8 cellular contexts compared by ENCODE assay signal in genomic region chr19:1884291-1884718, GRCh38. TPM values are rescaled to one million over a fixed set of nuclear protein-coding genes. Genes with fewer than 3 reads are reported as not detected.
DNase-seq lines count a peak whose midpoint lies in the region; ATAC-seq and TF ChIP-seq lines count a peak whose summit lies in the region.

No MANE protein-coding gene starts in this region.

- peak overlapping the region; percentile 99 for H3K4me3 Mint-ChIP-seq in CD4-positive, alpha-beta T cell
- peak overlapping the region; percentile 92 for H3K4me3 Mint-ChIP-seq in dendritic cell treated with granulocyte-macrophage colony-stimulating factor and Interleukin-4, amounts not matched to agents 40 ng/mL and 50 ng/mL, for 4 days
- peak overlapping the region; percentile 99 for H3K4me3 Mint-ChIP-seq in nephron progenitor cell

- H3K27ac Mint-ChIP-seq in CD4-positive, alpha-beta T cell, result peak overlapping the region; percentile 100
- H3K27ac Mint-ChIP-seq in dendritic cell treated with granulocyte-macrophage colony-stimulating factor and Interleukin-4, amounts not matched to agents 40 ng/mL and 50 ng/mL, for 4 days, result peak overlapping the region; percentile 84
- peak overlapping the region; percentile 91 for H3K27ac Mint-ChIP-seq in nephron progenitor cell

- POLR2A ChIA-PET in CD4-positive, alpha-beta T cell (lab: Charles Lee), result interaction anchor here (1.0 to 3.0 kb wide), 7 partner anchors 8 to 58 kb away, joined by 3 to 29 read pairs (median 9); no protein-coding TSS in a partner anchor
- POLR2A ChIA-PET in RWPE1 (lab: Yijun Ruan, JAX; ENCODE audit: low non-redundant PET), result interaction anchor here (1.0 kb wide), 1 partner anchor 8 kb away, joined by 3 read pairs; no protein-coding TSS in a partner anchor

- peaks cover 33% of the 10 kb centered on the region for H3K36me3 Mint-ChIP-seq in CD4-positive, alpha-beta T cell (ENCODE audit: low read depth)
- H3K36me3 Mint-ChIP-seq in dendritic cell treated with granulocyte-macrophage colony-stimulating factor and Interleukin-4, amounts not matched to agents 40 ng/mL and 50 ng/mL, for 4 days (ENCODE audit: low read depth), result peaks cover 52% of the 10 kb centered on the region
- H3K36me3 Mint-ChIP-seq in nephron progenitor cell (ENCODE audit: low read depth), result no peaks in the 10 kb centered on the region

- H3K27me3 ChIP-seq in CD4-positive, alpha-beta T cell (ENCODE audit: control insufficient read depth, insufficient read depth, low read length), result no peaks in the 10 kb centered on the region

- H3K9me3 ChIP-seq in CD4-positive, alpha-beta T cell (ENCODE audit: control insufficient read depth, low read length), result no peaks in the 10 kb centered on the region

- TF ChIP-seq CTCF in CD4-positive, alpha-beta T cell (IDR thresholded peaks at IDR 0.05), result no peak
- TF ChIP-seq CTCF in RWPE1 (conservative IDR thresholded peaks at IDR 0.05; ENCODE audit: low read depth), result no peak
- TF ChIP-seq CTCF in nephron progenitor cell (IDR thresholded peaks at IDR 0.05), result no peak
- no peak for TF ChIP-seq CTCF in GM10266 (IDR thresholded peaks at IDR 0.05; ENCODE audit: control insufficient read depth, insufficient read depth, low read depth, missing control alignments)

- H3K27me3 Mint-ChIP-seq in CD4-positive, alpha-beta T cell, result no peaks in the 10 kb centered on the region
- H3K27me3 Mint-ChIP-seq in dendritic cell treated with granulocyte-macrophage colony-stimulating factor and Interleukin-4, amounts not matched to agents 40 ng/mL and 50 ng/mL, for 4 days, result no peaks in the 10 kb centered on the region
- H3K27me3 Mint-ChIP-seq in nephron progenitor cell (ENCODE audit: low read depth, poor library complexity), result peaks cover 12% of the 10 kb centered on the region

- H3K27ac ChIP-seq in CD4-positive, alpha-beta T cell (ENCODE audit: low read depth, low read length), result peak overlapping the region; percentile 94
- peak overlapping the region; percentile 82 for H3K27ac ChIP-seq in RWPE1

- peak in 2 of 10 experiments; percentile 34 to 70 for DNase-seq in CD4-positive, alpha-beta T cell
- no peak for DNase-seq in RWPE1 (ENCODE audit: low spot score)
- no peak for DNase-seq in nephron progenitor cell
- DNase-seq in nucleus accumbens (lab: John Stamatoyannopoulos, UW), result no peak
- DNase-seq in GM10266 (ENCODE audit: extremely low spot score), result no peak
- DNase-seq in SIG-M5 treated with dmso at 0.1 percent for 504 hours (lab: John Stamatoyannopoulos, UW; ENCODE audit: unreplicated experiment), result no peak
- no peak for DNase-seq in amygdala (lab: John Stamatoyannopoulos, UW)

- no peaks in the 10 kb centered on the region for H3K9me3 Mint-ChIP-seq in CD4-positive, alpha-beta T cell
- H3K9me3 Mint-ChIP-seq in dendritic cell treated with granulocyte-macrophage colony-stimulating factor and Interleukin-4, amounts not matched to agents 40 ng/mL and 50 ng/mL, for 4 days, result no peaks in the 10 kb centered on the region
- H3K9me3 Mint-ChIP-seq in nephron progenitor cell, result no peaks in the 10 kb centered on the region

- peaks cover 40% of the 10 kb centered on the region for H3K4me1 Mint-ChIP-seq in CD4-positive, alpha-beta T cell (ENCODE audit: low read depth)
- peaks cover 50% of the 10 kb centered on the region for H3K4me1 Mint-ChIP-seq in dendritic cell treated with granulocyte-macrophage colony-stimulating factor and Interleukin-4, amounts not matched to agents 40 ng/mL and 50 ng/mL, for 4 days (ENCODE audit: low read depth)
- peaks cover 37% of the 10 kb centered on the region for H3K4me1 Mint-ChIP-seq in nephron progenitor cell

- CTCF ChIA-PET in CD4-positive, alpha-beta T cell (lab: Charles Lee), result interaction anchor here (1.4 to 3.0 kb wide), 2 partner anchors 12 to 45 kb away, joined by 3 to 12 read pairs; no protein-coding TSS in a partner anchor
- CTCF ChIA-PET in RWPE1 (lab: Yijun Ruan, JAX), result interaction anchor here (0.9 to 1.7 kb wide), 2 partner anchors 8 to 20 kb away, joined by 3 to 5 read pairs; no protein-coding TSS in a partner anchor

- intact Hi-C loops in CD4-positive, alpha-beta T cell (cut with DNase I, micrococcal nuclease), result loop anchor here in 1 of 2 experiments (5.0 kb wide), 1 partner anchor 203 kb away; no protein-coding TSS in a partner anchor
- intact Hi-C loops in dendritic cell treated with granulocyte-macrophage colony-stimulating factor and Interleukin-4, amounts not matched to agents 40 ng/mL and 50 ng/mL, for 4 days (cut with micrococcal nuclease), result loop anchor here (10.0 kb wide), 1 partner anchor 130 kb away; the partner anchor contains the start of gene BTBD2

- peak; percentile 8 for ATAC-seq in CD4-positive, alpha-beta T cell (ENCODE audit: poor library complexity)

RNA-seq across cellular contexts. Expression of gene ABHD17A, which starts 1.0 kb away (rescaled TPM):
- 100 to 1,000 TPM; 156 to 172 TPM for total RNA-seq in CD4-positive, alpha-beta T cell

RNA-seq across cellular contexts. Expression of gene ADAT3, which starts 20.9 kb away (rescaled TPM):
- 1 to 10 TPM; 7.9 to 8.2 TPM for total RNA-seq in CD4-positive, alpha-beta T cell

RNA-seq across cellular contexts. Expression of gene SCAMP4, which starts 20.9 kb away (rescaled TPM):
- total RNA-seq in CD4-positive, alpha-beta T cell, result 10 to 100 TPM; 12.7 to 15.4 TPM

RNA-seq across cellular contexts. Expression of gene KLF16, which starts 20.9 kb away (rescaled TPM):
- 10 to 100 TPM; 83.8 to 89.2 TPM for total RNA-seq in CD4-positive, alpha-beta T cell

RNA-seq across cellular contexts. Expression of gene REXO1, which starts 36.0 kb away (rescaled TPM):
- 100 to 1,000 TPM; 106 to 114 TPM for total RNA-seq in CD4-positive, alpha-beta T cell
